In the genomic region with DNA sequence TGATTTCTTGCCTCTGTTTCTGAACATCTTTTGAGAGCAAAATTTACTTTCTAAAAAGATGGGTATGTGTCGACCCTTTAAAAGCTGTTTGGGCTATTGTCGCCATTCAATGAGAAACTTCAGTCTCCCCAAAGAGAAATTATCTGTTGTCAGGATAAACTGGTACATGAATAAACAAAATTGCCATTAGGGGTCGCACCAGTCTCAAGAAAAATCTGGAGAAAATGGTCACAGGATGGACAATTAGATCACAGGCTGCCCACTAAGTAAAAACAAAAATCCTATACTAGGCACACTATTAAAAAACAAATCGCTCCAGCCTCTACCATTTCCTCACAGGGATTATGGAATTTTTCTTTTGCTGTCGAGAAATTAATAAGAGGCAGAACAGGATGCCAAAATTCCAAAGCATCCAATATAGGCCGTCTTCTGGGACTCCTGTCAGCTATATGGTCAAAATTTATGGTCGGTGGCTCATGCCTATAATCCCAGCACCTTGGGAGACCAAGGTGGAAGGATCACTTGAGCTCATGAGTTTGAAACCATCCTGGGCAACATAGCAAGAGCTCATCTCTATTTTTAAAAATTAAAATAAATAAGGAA, we compare ENCODE assay signal across 9 cellular contexts. TPM values are rescaled to one million over a fixed set of nuclear protein-coding genes. Genes with fewer than 3 reads are reported as not detected.
DNase-seq lines count a peak whose midpoint lies in the region; ATAC-seq and TF ChIP-seq lines count a peak whose summit lies in the region.
"Had no signal": no experiment of that assay in that cellular context is flagged by ENCODE, and none has a peak within 500 bp of the region (broad histone marks: within the 10 kb centered on the region; RNA-seq: fewer than 3 reads in every experiment).

No MANE protein-coding gene starts in this region.

- intact Hi-C loops in natural killer cell (cut with micrococcal nuclease): loop anchor here (1.0 to 5.0 kb wide), 5 partner anchors 49 to 239 kb away; partner anchors contain the start of genes MRPS18B and PPP1R10

- peaks cover 13 to 20% of the 10 kb centered on the region in 2 donors for H3K4me1 Mint-ChIP-seq in natural killer cell
- H3K4me1 Mint-ChIP-seq in natural killer cell treated with Interleukin-12 subunit alpha and Interleukin-12 subunit beta and Interleukin-15 and Interleukin-18, amount 100 ng/mL, for 72 hours (ENCODE audit: low read depth in 2 of 2): peaks cover 19 to 26% of the 10 kb centered on the region in 2 donors

- H3K4me3 Mint-ChIP-seq in natural killer cell: no peak overlapping the region
- H3K4me3 Mint-ChIP-seq in natural killer cell treated with Interleukin-12 subunit alpha and Interleukin-12 subunit beta and Interleukin-15 and Interleukin-18, amount 100 ng/mL, for 72 hours: no peak overlapping the region
- H3K4me3 Mint-ChIP-seq: stimulated activated effector memory CD8-positive, alpha-beta T cell treated with anti-CD3 and anti-CD28 coated beads, Interleukin-12 subunit alpha, Interleukin-12 subunit beta, amount 100 ng/mL, for 72 hours had no signal

- DNase-seq in natural killer cell (no peak), NCI-H2227 (lab: John Stamatoyannopoulos, UW; ENCODE audit: unreplicated experiment) (peak; percentile 62), astrocyte of the spinal cord (ENCODE audit: low read depth, low spot score) (peak; percentile 66), kidney tubule cell (ENCODE audit: low spot score) (peak; percentile 66)
- no peak for DNase-seq in natural killer cell treated with Interleukin-12 subunit alpha and Interleukin-12 subunit beta and Interleukin-15 and Interleukin-18, amount 100 ng/mL, for 72 hours (ENCODE audit: low spot score)
- DNase-seq in effector CD8-positive, alpha-beta T cell (lab: John Stamatoyannopoulos, UW): no peak

- TF ChIP-seq CTCF in natural killer cell (IDR thresholded peaks at IDR 0.05) (peak; percentile 76), astrocyte of the spinal cord (IDR thresholded peaks at IDR 0.05; ENCODE audit: low read depth, low read length) (peak; percentile 54)

- no peak overlapping the region for H3K27ac Mint-ChIP-seq in natural killer cell
- H3K27ac Mint-ChIP-seq in natural killer cell treated with Interleukin-12 subunit alpha and Interleukin-12 subunit beta and Interleukin-15 and Interleukin-18, amount 100 ng/mL, for 72 hours: no peak overlapping the region
- H3K27ac Mint-ChIP-seq: stimulated activated effector memory CD8-positive, alpha-beta T cell treated with anti-CD3 and anti-CD28 coated beads, Interleukin-12 subunit alpha, Interleukin-12 subunit beta, amount 100 ng/mL, for 72 hours had no signal

- H3K36me3 Mint-ChIP-seq in natural killer cell: no peaks in the 10 kb centered on the region
- no peaks in the 10 kb centered on the region for H3K36me3 Mint-ChIP-seq in natural killer cell treated with Interleukin-12 subunit alpha and Interleukin-12 subunit beta and Interleukin-15 and Interleukin-18, amount 100 ng/mL, for 72 hours

- in situ Hi-C loops in astrocyte of the spinal cord (cut with HindIII; ENCODE audit: low sequenced_read_pairs): no loop called here

- H3K27me3 Mint-ChIP-seq in natural killer cell (ENCODE audit: low read depth in 2 of 2): peaks cover 32 to 37% of the 10 kb centered on the region in 2 donors
- peaks cover 29 to 38% of the 10 kb centered on the region in 2 donors for H3K27me3 Mint-ChIP-seq in natural killer cell treated with Interleukin-12 subunit alpha and Interleukin-12 subunit beta and Interleukin-15 and Interleukin-18, amount 100 ng/mL, for 72 hours

- no peaks in the 10 kb centered on the region for H3K9me3 Mint-ChIP-seq in natural killer cell
- H3K9me3 Mint-ChIP-seq in natural killer cell treated with Interleukin-12 subunit alpha and Interleukin-12 subunit beta and Interleukin-15 and Interleukin-18, amount 100 ng/mL, for 72 hours: no peaks in the 10 kb centered on the region
- H3K9me3 Mint-ChIP-seq: stimulated activated effector memory CD8-positive, alpha-beta T cell treated with anti-CD3 and anti-CD28 coated beads, Interleukin-12 subunit alpha, Interleukin-12 subunit beta, amount 100 ng/mL, for 72 hours had no signal

- H3K4me3 ChIP-seq in astrocyte of the spinal cord (ENCODE audit: low read depth, low read length): no peak overlapping the region

- ATAC-seq in natural killer cell (peak in 1 of 3 donors; percentile 27), HG03565 (IDR thresholded peaks at IDR 0.05; ENCODE audit: unreplicated experiment) (no peak), GM19397 (IDR thresholded peaks at IDR 0.05; ENCODE audit: unreplicated experiment) (no peak)
- no peak for ATAC-seq in natural killer cell treated with Interleukin-12 subunit alpha and Interleukin-12 subunit beta and Interleukin-15 and Interleukin-18, amount 100 ng/mL, for 72 hours
- ATAC-seq: stimulated activated effector memory CD8-positive, alpha-beta T cell treated with anti-CD3 and anti-CD28 coated beads, Interleukin-12 subunit alpha, Interleukin-12 subunit beta, amount 100 ng/mL, for 72 hours had no signal

RNA-seq across cellular contexts. Expression of gene HLA-E, which starts 5.5 kb away (rescaled TPM):
- total RNA-seq in natural killer cell: 1,000 to 10,000 TPM; 1,807 to 2,048 (median 1,904) TPM
- 100 to 1,000 TPM; 355 to 567 TPM for total RNA-seq in natural killer cell treated with Interleukin-12 subunit alpha and Interleukin-12 subunit beta and Interleukin-15 and Interleukin-18, amount 100 ng/mL, for 72 hours

Comparison
In these comparisons a context has a peak if more than half of its experiments do, and no peak if none do; other contexts are left out.
1. DNase-seq: peak in NCI-H2227 (single experiment), astrocyte of the spinal cord (single experiment) and kidney tubule cell (single experiment); none in natural killer cell (single experiment), natural killer cell treated with Interleukin-12 subunit alpha and Interleukin-12 subunit beta and Interleukin-15 and Interleukin-18, amount 100 ng/mL, for 72 hours (single experiment) and effector CD8-positive, alpha-beta T cell (single experiment).